In the genomic region with DNA sequence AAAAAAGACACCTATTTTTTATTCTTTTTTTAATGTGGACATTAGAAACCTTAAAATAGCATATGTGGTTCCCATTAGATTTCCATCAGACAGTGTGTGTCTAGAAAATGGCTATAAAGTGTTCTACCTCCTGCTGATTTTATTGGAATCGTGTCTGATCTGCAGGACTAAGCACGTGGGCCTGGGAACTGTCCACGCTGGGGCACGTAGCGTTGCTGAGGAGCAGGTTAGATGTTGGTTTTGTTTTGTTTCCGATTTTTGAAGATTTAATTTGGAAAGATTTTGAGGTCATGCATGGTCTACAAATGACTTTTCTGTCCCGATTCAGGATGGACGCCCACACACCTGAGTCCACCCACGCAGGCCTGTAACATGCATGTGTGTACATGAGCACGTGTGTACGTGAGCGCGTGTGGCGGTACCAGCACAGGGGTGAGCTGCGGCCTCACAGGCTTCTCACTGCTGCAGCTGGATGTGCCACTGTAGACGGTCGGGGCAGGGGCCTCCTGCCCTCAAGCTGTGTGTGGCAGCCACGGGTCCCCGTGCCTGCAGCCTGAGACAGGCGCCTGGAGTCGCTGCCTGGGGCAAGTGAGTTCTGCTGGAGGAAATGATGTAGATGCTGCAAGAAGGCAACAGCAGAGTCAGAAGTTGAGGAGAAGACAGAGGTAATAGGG, we compare ENCODE assay signal across 1 cellular context.
TF ChIP-seq lines count a peak whose summit lies in the region.

No MANE protein-coding gene starts in this region.

TF ChIP-seq in HepG2, 621 proteins besides CTCF, POLR2A, EP300 and RAD21 (continued from another document):
- TF ChIP-seq PRPF4 (IDR thresholded peaks at IDR 0.05; ENCODE audit: low read depth, low read length, poor library complexity, severe bottlenecking): no peak
